1 cellular context compared by ENCODE assay signal in the genomic region with DNA sequence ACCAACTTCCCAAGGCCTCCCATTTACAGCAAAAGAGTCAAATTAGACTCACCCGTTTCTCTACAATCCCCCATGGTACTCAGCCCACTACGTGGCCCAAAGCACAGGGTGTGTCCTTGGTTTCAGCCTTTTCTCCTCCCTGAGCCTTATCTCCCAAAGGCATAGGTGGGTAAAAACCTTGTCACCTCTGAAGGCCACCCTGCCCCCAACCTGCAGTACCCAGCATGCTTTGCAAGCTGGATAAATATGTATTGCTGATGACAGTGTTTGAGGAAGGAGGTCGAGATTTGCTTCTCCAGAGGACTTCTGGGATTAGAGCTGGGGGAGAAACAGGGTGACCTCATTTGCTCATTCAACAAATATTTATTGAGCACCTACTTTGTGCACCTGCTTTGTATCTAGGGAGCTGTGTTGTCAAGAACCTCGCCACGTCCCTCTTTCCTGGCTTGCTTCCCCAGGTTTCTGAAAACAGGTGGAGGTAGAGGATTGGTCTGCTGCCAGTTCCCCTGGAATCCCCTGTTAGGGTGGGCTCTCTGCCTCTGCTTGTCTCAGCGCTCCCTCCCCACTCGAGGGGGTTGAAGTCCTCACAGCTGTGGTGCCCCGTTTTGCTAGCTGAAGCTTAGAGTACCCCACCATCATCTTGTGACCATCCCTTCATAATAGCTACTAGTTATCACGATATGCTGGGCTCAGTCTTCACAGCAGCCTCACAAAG.
TF ChIP-seq lines count a peak whose summit lies in the region.

No MANE protein-coding gene starts in this region.

TF ChIP-seq in HepG2, 621 proteins besides CTCF, POLR2A, EP300 and RAD21 (continued from another document and continues in another):
- TF ChIP-seq, protein P1, sequence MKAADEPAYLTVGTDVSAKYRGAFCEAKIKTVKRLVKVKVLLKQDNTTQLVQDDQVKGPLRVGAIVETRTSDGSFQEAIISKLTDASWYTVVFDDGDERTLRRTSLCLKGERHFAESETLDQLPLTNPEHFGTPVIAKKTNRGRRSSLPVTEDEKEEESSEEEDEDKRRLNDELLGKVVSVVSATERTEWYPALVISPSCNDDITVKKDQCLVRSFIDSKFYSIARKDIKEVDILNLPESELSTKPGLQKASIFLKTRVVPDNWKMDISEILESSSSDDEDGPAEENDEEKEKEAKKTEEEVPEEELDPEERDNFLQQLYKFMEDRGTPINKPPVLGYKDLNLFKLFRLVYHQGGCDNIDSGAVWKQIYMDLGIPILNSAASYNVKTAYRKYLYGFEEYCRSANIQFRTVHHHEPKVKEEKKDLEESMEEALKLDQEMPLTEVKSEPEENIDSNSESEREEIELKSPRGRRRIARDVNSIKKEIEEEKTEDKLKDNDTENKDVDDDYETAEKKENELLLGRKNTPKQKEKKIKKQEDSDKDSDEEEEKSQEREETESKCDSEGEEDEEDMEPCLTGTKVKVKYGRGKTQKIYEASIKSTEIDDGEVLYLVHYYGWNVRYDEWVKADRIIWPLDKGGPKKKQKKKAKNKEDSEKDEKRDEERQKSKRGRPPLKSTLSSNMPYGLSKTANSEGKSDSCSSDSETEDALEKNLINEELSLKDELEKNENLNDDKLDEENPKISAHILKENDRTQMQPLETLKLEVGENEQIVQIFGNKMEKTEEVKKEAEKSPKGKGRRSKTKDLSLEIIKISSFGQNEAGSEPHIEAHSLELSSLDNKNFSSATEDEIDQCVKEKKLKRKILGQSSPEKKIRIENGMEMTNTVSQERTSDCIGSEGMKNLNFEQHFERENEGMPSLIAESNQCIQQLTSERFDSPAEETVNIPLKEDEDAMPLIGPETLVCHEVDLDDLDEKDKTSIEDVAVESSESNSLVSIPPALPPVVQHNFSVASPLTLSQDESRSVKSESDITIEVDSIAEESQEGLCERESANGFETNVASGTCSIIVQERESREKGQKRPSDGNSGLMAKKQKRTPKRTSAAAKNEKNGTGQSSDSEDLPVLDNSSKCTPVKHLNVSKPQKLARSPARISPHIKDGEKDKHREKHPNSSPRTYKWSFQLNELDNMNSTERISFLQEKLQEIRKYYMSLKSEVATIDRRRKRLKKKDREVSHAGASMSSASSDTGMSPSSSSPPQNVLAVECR (CRISPR knock-in tag; IDR thresholded peaks at IDR 0.05; ENCODE audit: borderline replicate concordance), result peak; percentile 29; the same call in 1 of the 2 replicates
- TF ChIP-seq, protein P2, sequence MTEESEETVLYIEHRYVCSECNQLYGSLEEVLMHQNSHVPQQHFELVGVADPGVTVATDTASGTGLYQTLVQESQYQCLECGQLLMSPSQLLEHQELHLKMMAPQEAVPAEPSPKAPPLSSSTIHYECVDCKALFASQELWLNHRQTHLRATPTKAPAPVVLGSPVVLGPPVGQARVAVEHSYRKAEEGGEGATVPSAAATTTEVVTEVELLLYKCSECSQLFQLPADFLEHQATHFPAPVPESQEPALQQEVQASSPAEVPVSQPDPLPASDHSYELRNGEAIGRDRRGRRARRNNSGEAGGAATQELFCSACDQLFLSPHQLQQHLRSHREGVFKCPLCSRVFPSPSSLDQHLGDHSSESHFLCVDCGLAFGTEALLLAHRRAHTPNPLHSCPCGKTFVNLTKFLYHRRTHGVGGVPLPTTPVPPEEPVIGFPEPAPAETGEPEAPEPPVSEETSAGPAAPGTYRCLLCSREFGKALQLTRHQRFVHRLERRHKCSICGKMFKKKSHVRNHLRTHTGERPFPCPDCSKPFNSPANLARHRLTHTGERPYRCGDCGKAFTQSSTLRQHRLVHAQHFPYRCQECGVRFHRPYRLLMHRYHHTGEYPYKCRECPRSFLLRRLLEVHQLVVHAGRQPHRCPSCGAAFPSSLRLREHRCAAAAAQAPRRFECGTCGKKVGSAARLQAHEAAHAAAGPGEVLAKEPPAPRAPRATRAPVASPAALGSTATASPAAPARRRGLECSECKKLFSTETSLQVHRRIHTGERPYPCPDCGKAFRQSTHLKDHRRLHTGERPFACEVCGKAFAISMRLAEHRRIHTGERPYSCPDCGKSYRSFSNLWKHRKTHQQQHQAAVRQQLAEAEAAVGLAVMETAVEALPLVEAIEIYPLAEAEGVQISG (CRISPR knock-in tag; IDR thresholded peaks at IDR 0.05), result peak; percentile 67; the same call in 1 of the 2 replicates
- TF ChIP-seq SETDB1 (CRISPR knock-in tag; IDR thresholded peaks at IDR 0.05; ENCODE audit: borderline replicate concordance), result no peak
- TF ChIP-seq, protein P3, sequence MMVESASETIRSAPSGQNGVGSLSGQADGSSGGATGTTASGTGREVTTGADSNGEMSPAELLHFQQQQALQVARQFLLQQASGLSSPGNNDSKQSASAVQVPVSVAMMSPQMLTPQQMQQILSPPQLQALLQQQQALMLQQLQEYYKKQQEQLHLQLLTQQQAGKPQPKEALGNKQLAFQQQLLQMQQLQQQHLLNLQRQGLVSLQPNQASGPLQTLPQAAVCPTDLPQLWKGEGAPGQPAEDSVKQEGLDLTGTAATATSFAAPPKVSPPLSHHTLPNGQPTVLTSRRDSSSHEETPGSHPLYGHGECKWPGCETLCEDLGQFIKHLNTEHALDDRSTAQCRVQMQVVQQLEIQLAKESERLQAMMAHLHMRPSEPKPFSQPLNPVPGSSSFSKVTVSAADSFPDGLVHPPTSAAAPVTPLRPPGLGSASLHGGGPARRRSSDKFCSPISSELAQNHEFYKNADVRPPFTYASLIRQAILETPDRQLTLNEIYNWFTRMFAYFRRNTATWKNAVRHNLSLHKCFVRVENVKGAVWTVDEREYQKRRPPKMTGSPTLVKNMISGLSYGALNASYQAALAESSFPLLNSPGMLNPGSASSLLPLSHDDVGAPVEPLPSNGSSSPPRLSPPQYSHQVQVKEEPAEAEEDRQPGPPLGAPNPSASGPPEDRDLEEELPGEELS (CRISPR knock-in tag; IDR thresholded peaks at IDR 0.05), result peak; percentile 82
- TF ChIP-seq SNRNP70 (IDR thresholded peaks at IDR 0.05; ENCODE audit: low read depth, low read length), result no peak
- TF ChIP-seq ZIK1 (CRISPR knock-in tag; IDR thresholded peaks at IDR 0.05; ENCODE audit: borderline replicate concordance, low read depth), result no peak
- TF ChIP-seq, protein P4, sequence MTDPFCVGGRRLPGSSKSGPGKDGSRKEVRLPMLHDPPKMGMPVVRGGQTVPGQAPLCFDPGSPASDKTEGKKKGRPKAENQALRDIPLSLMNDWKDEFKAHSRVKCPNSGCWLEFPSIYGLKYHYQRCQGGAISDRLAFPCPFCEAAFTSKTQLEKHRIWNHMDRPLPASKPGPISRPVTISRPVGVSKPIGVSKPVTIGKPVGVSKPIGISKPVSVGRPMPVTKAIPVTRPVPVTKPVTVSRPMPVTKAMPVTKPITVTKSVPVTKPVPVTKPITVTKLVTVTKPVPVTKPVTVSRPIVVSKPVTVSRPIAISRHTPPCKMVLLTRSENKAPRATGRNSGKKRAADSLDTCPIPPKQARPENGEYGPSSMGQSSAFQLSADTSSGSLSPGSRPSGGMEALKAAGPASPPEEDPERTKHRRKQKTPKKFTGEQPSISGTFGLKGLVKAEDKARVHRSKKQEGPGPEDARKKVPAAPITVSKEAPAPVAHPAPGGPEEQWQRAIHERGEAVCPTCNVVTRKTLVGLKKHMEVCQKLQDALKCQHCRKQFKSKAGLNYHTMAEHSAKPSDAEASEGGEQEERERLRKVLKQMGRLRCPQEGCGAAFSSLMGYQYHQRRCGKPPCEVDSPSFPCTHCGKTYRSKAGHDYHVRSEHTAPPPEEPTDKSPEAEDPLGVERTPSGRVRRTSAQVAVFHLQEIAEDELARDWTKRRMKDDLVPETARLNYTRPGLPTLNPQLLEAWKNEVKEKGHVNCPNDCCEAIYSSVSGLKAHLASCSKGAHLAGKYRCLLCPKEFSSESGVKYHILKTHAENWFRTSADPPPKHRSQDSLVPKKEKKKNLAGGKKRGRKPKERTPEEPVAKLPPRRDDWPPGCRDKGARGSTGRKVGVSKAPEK (CRISPR knock-in tag; IDR thresholded peaks at IDR 0.05; ENCODE audit: borderline replicate concordance), result no peak
- peak; percentile 84 for TF ChIP-seq ZNF3 (CRISPR knock-in tag; IDR thresholded peaks at IDR 0.05)
- TF ChIP-seq ZNF264 (CRISPR knock-in tag; IDR thresholded peaks at IDR 0.05), result no peak
- no peak for TF ChIP-seq ZNF883 (CRISPR knock-in tag; IDR thresholded peaks at IDR 0.05; ENCODE audit: not compliant biosample characterization)
- no peak for TF ChIP-seq ZNF224 (CRISPR knock-in tag; IDR thresholded peaks at IDR 0.05)
- TF ChIP-seq ZNF878 (CRISPR knock-in tag; IDR thresholded peaks at IDR 0.05), result no peak
- TF ChIP-seq, protein P5, sequence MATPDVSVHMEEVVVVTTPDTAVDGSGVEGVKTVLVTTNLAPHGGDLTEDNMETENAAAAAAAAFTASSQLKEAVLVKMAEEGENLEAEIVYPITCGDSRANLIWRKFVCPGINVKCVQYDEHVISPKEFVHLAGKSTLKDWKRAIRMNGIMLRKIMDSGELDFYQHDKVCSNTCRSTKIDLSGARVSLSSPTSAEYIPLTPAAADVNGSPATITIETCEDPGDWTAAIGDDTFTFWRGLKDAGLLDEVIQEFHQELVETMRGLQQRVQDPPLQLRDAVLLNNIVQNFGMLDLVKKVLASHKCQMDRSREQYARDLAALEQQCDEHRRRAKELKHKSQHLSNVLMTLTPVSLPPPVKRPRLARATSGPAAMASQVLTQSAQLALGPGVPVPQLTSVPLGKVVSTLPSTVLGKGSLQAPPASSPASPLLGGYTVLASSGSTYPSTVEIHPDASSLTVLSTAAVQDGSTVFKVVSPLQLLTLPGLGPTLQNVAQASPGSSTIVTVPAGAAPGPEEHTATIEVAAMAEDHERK (CRISPR knock-in tag; IDR thresholded peaks at IDR 0.05; ENCODE audit: low read depth), result no peak
- TF ChIP-seq KAT2B (IDR thresholded peaks at IDR 0.05; ENCODE audit: borderline replicate concordance, low read depth, low read length), result no peak
- no peak for TF ChIP-seq ZNF768 (CRISPR knock-in tag; IDR thresholded peaks at IDR 0.05)
- TF ChIP-seq, protein P6, sequence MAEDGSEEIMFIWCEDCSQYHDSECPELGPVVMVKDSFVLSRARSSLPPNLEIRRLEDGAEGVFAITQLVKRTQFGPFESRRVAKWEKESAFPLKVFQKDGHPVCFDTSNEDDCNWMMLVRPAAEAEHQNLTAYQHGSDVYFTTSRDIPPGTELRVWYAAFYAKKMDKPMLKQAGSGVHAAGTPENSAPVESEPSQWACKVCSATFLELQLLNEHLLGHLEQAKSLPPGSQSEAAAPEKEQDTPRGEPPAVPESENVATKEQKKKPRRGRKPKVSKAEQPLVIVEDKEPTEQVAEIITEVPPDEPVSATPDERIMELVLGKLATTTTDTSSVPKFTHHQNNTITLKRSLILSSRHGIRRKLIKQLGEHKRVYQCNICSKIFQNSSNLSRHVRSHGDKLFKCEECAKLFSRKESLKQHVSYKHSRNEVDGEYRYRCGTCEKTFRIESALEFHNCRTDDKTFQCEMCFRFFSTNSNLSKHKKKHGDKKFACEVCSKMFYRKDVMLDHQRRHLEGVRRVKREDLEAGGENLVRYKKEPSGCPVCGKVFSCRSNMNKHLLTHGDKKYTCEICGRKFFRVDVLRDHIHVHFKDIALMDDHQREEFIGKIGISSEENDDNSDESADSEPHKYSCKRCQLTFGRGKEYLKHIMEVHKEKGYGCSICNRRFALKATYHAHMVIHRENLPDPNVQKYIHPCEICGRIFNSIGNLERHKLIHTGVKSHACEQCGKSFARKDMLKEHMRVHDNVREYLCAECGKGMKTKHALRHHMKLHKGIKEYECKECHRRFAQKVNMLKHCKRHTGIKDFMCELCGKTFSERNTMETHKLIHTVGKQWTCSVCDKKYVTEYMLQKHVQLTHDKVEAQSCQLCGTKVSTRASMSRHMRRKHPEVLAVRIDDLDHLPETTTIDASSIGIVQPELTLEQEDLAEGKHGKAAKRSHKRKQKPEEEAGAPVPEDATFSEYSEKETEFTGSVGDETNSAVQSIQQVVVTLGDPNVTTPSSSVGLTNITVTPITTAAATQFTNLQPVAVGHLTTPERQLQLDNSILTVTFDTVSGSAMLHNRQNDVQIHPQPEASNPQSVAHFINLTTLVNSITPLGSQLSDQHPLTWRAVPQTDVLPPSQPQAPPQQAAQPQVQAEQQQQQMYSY (CRISPR knock-in tag; IDR thresholded peaks at IDR 0.05), result no peak
- TF ChIP-seq, protein P7, sequence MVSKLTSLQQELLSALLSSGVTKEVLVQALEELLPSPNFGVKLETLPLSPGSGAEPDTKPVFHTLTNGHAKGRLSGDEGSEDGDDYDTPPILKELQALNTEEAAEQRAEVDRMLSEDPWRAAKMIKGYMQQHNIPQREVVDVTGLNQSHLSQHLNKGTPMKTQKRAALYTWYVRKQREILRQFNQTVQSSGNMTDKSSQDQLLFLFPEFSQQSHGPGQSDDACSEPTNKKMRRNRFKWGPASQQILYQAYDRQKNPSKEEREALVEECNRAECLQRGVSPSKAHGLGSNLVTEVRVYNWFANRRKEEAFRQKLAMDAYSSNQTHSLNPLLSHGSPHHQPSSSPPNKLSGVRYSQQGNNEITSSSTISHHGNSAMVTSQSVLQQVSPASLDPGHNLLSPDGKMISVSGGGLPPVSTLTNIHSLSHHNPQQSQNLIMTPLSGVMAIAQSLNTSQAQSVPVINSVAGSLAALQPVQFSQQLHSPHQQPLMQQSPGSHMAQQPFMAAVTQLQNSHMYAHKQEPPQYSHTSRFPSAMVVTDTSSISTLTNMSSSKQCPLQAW (CRISPR knock-in tag; IDR thresholded peaks at IDR 0.05), result peak; percentile 73; the same call in 1 of the 2 replicates
- TF ChIP-seq, protein P8, sequence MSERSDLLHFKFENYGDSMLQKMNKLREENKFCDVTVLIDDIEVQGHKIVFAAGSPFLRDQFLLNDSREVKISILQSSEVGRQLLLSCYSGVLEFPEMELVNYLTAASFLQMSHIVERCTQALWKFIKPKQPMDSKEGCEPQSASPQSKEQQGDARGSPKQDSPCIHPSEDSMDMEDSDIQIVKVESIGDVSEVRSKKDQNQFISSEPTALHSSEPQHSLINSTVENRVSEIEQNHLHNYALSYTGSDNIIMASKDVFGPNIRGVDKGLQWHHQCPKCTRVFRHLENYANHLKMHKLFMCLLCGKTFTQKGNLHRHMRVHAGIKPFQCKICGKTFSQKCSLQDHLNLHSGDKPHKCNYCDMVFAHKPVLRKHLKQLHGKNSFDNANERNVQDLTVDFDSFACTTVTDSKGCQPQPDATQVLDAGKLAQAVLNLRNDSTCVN (CRISPR knock-in tag; IDR thresholded peaks at IDR 0.05; ENCODE audit: borderline replicate concordance), result no peak
- TF ChIP-seq, protein P9, sequence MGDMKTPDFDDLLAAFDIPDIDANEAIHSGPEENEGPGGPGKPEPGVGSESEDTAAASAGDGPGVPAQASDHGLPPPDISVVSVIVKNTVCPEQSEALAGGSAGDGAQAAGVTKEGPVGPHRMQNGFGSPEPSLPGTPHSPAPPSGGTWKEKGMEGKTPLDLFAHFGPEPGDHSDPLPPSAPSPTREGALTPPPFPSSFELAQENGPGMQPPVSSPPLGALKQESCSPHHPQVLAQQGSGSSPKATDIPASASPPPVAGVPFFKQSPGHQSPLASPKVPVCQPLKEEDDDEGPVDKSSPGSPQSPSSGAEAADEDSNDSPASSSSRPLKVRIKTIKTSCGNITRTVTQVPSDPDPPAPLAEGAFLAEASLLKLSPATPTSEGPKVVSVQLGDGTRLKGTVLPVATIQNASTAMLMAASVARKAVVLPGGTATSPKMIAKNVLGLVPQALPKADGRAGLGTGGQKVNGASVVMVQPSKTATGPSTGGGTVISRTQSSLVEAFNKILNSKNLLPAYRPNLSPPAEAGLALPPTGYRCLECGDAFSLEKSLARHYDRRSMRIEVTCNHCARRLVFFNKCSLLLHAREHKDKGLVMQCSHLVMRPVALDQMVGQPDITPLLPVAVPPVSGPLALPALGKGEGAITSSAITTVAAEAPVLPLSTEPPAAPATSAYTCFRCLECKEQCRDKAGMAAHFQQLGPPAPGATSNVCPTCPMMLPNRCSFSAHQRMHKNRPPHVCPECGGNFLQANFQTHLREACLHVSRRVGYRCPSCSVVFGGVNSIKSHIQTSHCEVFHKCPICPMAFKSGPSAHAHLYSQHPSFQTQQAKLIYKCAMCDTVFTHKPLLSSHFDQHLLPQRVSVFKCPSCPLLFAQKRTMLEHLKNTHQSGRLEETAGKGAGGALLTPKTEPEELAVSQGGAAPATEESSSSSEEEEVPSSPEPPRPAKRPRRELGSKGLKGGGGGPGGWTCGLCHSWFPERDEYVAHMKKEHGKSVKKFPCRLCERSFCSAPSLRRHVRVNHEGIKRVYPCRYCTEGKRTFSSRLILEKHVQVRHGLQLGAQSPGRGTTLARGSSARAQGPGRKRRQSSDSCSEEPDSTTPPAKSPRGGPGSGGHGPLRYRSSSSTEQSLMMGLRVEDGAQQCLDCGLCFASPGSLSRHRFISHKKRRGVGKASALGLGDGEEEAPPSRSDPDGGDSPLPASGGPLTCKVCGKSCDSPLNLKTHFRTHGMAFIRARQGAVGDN (CRISPR knock-in tag; IDR thresholded peaks at IDR 0.05), result 0 out of 2 replicates have a peak, but pooled peaks have one; percentile 4
- no peak for TF ChIP-seq SP2 (CRISPR knock-in tag; IDR thresholded peaks at IDR 0.05)
